17 cellular contexts compared by ENCODE assay signal in the genomic region with DNA sequence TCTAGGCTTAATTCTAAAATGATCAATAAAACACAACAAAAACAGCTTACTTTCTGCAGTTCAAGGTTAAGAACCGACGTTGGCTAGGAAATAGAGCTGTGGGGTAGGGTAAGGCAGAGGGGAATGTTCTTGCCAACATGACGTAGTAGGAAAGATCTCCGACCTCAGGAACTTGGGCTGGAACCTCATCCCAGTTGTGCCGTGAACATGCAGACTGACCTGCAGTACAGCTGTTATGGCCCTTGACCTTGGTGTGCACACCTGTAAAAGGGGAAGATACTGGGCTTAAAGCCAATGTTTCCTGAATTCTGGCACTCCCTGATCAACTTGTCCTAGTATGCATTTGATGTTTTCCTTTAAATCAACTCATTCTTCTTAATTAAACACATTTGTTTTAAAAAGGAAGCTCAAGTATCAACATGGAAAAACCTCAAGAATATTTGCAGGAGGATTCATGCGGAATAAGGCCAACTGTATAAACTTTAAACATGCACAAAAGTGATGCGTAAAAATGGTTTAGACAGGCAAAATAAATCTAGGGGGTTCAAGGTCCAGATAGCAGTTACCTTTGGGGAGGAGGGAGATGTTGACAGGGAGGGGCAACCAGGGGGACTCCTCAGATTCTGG. TPM values are rescaled to one million over a fixed set of nuclear protein-coding genes. Genes with fewer than 3 reads are reported as not detected.
"Had no signal": no experiment of that assay in that cellular context is flagged by ENCODE, and none has a peak within 500 bp of the region (broad histone marks: within the 10 kb centered on the region; RNA-seq: fewer than 3 reads in every experiment).

No MANE protein-coding gene starts in this region.

- H3K27me3 ChIP-seq: ascending aorta, gastroesophageal sphincter, thyroid gland, vagina had no signal

- H3K27ac ChIP-seq: ascending aorta, breast epithelium, gastroesophageal sphincter, heart right ventricle, neural progenitor cell, thyroid gland, vagina had no signal

- H3K4me3 Mint-ChIP-seq: activated naive CD8-positive, alpha-beta T cell treated with anti-CD3 and anti-CD28 coated beads, Interleukin-2, amount 50 U/mL, for 24 hours; neural progenitor cell; stimulated activated effector memory CD8-positive, alpha-beta T cell treated with anti-CD3 and anti-CD28 coated beads, Interleukin-12 subunit alpha, Interleukin-12 subunit beta, amount 100 ng/mL, for 72 hours; T-cell had no signal

- H3K9me3 ChIP-seq: ascending aorta, breast epithelium, gastroesophageal sphincter, heart right ventricle, thyroid gland, vagina had no signal

- DNase-seq: activated naive CD4-positive, alpha-beta T cell; activated naive CD8-positive, alpha-beta T cell treated with anti-CD3 and anti-CD28 coated beads, Interleukin-2, amount 50 U/mL, for 24 hours; heart right ventricle; left colon; retina; T-cell; T-helper 9 cell; thyroid gland had no signal

- ATAC-seq: activated CD4-positive, CD25-positive, alpha-beta regulatory T cell treated with anti-CD3 and anti-CD28 coated beads, Interleukin-2, amount 50 U/mL, for 24 hours; activated naive CD8-positive, alpha-beta T cell treated with anti-CD3 and anti-CD28 coated beads, Interleukin-2, amount 50 U/mL, for 24 hours; gastroesophageal sphincter; heart right ventricle; left colon; stimulated activated effector memory CD8-positive, alpha-beta T cell treated with anti-CD3 and anti-CD28 coated beads, Interleukin-12 subunit alpha, Interleukin-12 subunit beta, amount 100 ng/mL, for 72 hours; T-cell had no signal

- H3K27ac Mint-ChIP-seq: activated naive CD8-positive, alpha-beta T cell treated with anti-CD3 and anti-CD28 coated beads, Interleukin-2, amount 50 U/mL, for 24 hours; neural progenitor cell; stimulated activated effector memory CD8-positive, alpha-beta T cell treated with anti-CD3 and anti-CD28 coated beads, Interleukin-12 subunit alpha, Interleukin-12 subunit beta, amount 100 ng/mL, for 72 hours; T-cell had no signal

- H3K4me1 Mint-ChIP-seq: activated naive CD8-positive, alpha-beta T cell treated with anti-CD3 and anti-CD28 coated beads, Interleukin-2, amount 50 U/mL, for 24 hours; stimulated activated effector memory CD8-positive, alpha-beta T cell treated with anti-CD3 and anti-CD28 coated beads, Interleukin-12 subunit alpha, Interleukin-12 subunit beta, amount 100 ng/mL, for 72 hours; T-cell had no signal

- H3K4me1 ChIP-seq: ascending aorta, breast epithelium, heart right ventricle, vagina had no signal

- H3K4me2 ChIP-seq: neural progenitor cell had no signal

- H3K9me3 Mint-ChIP-seq: activated naive CD8-positive, alpha-beta T cell treated with anti-CD3 and anti-CD28 coated beads, Interleukin-2, amount 50 U/mL, for 24 hours; neural progenitor cell; stimulated activated effector memory CD8-positive, alpha-beta T cell treated with anti-CD3 and anti-CD28 coated beads, Interleukin-12 subunit alpha, Interleukin-12 subunit beta, amount 100 ng/mL, for 72 hours; T-cell had no signal

- H3K4me3 ChIP-seq: ascending aorta, breast epithelium, gastroesophageal sphincter, heart right ventricle, lung, neural progenitor cell, thyroid gland, vagina had no signal

- H2AFZ ChIP-seq: neural progenitor cell had no signal

- H3K9ac ChIP-seq: neural progenitor cell had no signal

- H3K36me3 ChIP-seq: ascending aorta, breast epithelium, gastroesophageal sphincter, heart right ventricle, neural progenitor cell, thyroid gland, vagina had no signal

RNA-seq across cellular contexts. Expression of a gene that starts 14.2 kb away (rescaled TPM):
- total RNA-seq: activated CD8-positive, alpha-beta memory T cell treated with anti-CD3 and anti-CD28 coated beads for 36 hours; ascending aorta; T-cell; thyroid gland had no signal
- polyA plus RNA-seq: heart right ventricle had no signal
